Comparison of ENCODE assay signal across 20 cellular contexts in genomic region chr1:209023790-209024189, GRCh38.
"Had no signal": no experiment of that assay in that cellular context is flagged by ENCODE, and none has a peak within 500 bp of the region (broad histone marks: within the 10 kb centered on the region; RNA-seq: fewer than 3 reads in every experiment).

No MANE protein-coding gene starts in this region.

- H3K27ac ChIP-seq: brain microvascular endothelial cell, cardiac muscle cell, Peyer's patch, RWPE1, SJCRH30, WERI-Rb-1 had no signal

- H3K27me3 ChIP-seq: brain microvascular endothelial cell, cardiac muscle cell, Peyer's patch, SJCRH30 had no signal

- DNase-seq: activated CD4-positive, alpha-beta T cell treated with anti-CD3 and anti-CD28 coated beads for 36 hours; activated CD4-positive, alpha-beta T cell treated with anti-CD3 and anti-CD28 coated beads, Interleukin-2, amount 50 U/mL, for 1 hour; activated CD8-positive, alpha-beta memory T cell treated with anti-CD3 and anti-CD28 coated beads, Interleukin-2, amount 50 U/mL, for 4 hours; activated CD8-positive, alpha-beta T cell treated with anti-CD3 and anti-CD28 coated beads for 36 hours; activated gamma-delta T cell treated with Interleukin-2 at 50 U/mL for 16 hours; activated naive CD4-positive, alpha-beta T cell treated with anti-CD3 and anti-CD28 coated beads, Interleukin-2, amount 10 ng/mL, durations not matched to agents 7 days and 5 days; activated naive CD8-positive, alpha-beta T cell treated with anti-CD3 and anti-CD28 coated beads for 36 hours; activated T-cell treated with anti-CD3 and anti-CD28 coated beads, Interleukin-2, amount 50 U/mL, for 72 hours; brain microvascular endothelial cell; NCI-H187; NCI-H2081; NCI-H446; Peyer's patch; Right ventricle myocardium superior; SJCRH30; SK-N-SH; T-helper 1 cell; WERI-Rb-1 had no signal

- H3K4me3 ChIP-seq: cardiac muscle cell, Peyer's patch, SJCRH30 had no signal

- H3K9me3 ChIP-seq: Peyer's patch, SJCRH30, SK-N-SH had no signal

- H3K4me1 ChIP-seq: Peyer's patch, SJCRH30 had no signal

- H3K36me3 ChIP-seq: brain microvascular endothelial cell, cardiac muscle cell, Peyer's patch, SJCRH30, WERI-Rb-1 had no signal
